In the genomic region with DNA sequence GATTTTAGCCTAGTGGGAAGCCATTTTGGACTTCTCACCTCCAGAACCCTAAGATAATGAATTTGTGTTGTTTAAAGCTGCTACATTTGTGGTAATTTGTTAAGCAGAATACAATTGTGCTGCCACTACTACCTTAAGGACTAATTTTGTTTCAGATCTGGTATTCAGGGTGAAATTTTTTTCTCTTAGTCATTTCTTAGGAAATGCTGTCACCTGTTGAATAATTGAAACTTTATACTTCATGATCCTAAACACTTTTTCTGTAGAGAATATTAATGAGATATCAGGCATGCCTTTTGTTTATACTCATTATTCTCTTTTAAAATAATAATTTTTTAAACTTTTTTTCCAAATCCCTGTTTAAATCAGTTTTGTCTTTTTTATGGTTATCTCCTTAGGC, we compare ENCODE assay signal across 21 cellular contexts.
DNase-seq lines count a peak whose midpoint lies in the region; ATAC-seq and TF ChIP-seq lines count a peak whose summit lies in the region.
"Had no signal": no experiment of that assay in that cellular context is flagged by ENCODE, and none has a peak within 500 bp of the region (broad histone marks: within the 10 kb centered on the region; RNA-seq: fewer than 3 reads in every experiment).

No MANE protein-coding gene starts in this region.

- H2AK5ac ChIP-seq in neuronal stem cell (ENCODE audit: low read depth, low read length) = no peak overlapping the region

- H3K4ac ChIP-seq in neuronal stem cell (ENCODE audit: low read length) = no peak overlapping the region

- H2BK15ac ChIP-seq in neuronal stem cell (ENCODE audit: low read length) = no peak overlapping the region

- no peak for TF ChIP-seq CTCF in Panc1 (IDR thresholded peaks at IDR 0.05)
- no peak for TF ChIP-seq CTCF in choroid plexus epithelial cell (conservative IDR thresholded peaks at IDR 0.05; ENCODE audit: low read depth, low read length)
- no peak for TF ChIP-seq CTCF in psoas muscle (IDR thresholded peaks at IDR 0.05)

- no peak overlapping the region for H2BK120ac ChIP-seq in neuronal stem cell (ENCODE audit: low read depth, low read length)

- BruUV-seq in Panc1 (replicated peaks; lab: Mats Ljungman, UMichigan) = no TSS peak

- H3K9me3 ChIP-seq in Panc1 (ENCODE audit: control insufficient read depth, insufficient read depth, low read depth, low read length) (peaks cover 3% of the 10 kb centered on the region; the same call in 1 of the 2 replicates), neuronal stem cell (replicated peaks in 1 of 2; ENCODE audit: control insufficient read depth in 2 of 2, insufficient read depth in 1 of 2, low read depth in 1 of 2, low read length in 2 of 2) (no peaks in the 10 kb centered on the region), psoas muscle (no peaks in the 10 kb centered on the region)
- H3K9me3 ChIP-seq: BLaER1 treated with 17β-estradiol and CSF1 and Interleukin-3, amounts not matched to agents 10 nM and 100 nM had no signal

- H3K36me3 ChIP-seq in Panc1 (ENCODE audit: control insufficient read depth, insufficient read depth, low read length) (no peaks in the 10 kb centered on the region), neuronal stem cell (replicated peaks in 1 of 2; ENCODE audit: control insufficient read depth in 2 of 2, insufficient read depth in 2 of 2, low read length in 2 of 2) (no peaks in the 10 kb centered on the region), psoas muscle (ENCODE audit: insufficient read depth in 1 of 2, low read depth in 1 of 2) (no peaks in the 10 kb centered on the region)
- H3K36me3 ChIP-seq: BLaER1 treated with 17β-estradiol and CSF1 and Interleukin-3, amounts not matched to agents 10 nM and 100 nM had no signal

- peak overlapping the region; percentile 3 for H2BK5ac ChIP-seq in neuronal stem cell (ENCODE audit: low read length)

- no peak overlapping the region for H3K14ac ChIP-seq in neuronal stem cell (ENCODE audit: low read length)

- H3K4me3 ChIP-seq in Panc1 (ENCODE audit: low read depth in 2 of 2, low read length in 2 of 2) (no peak overlapping the region), choroid plexus epithelial cell (ENCODE audit: low read depth, low read length) (no peak overlapping the region), neuronal stem cell (ENCODE audit: low read length in 2 of 2) (no peak overlapping the region), psoas muscle (no peak overlapping the region)
- H3K4me3 ChIP-seq: A549; BLaER1 treated with 17β-estradiol and CSF1 and Interleukin-3, amounts not matched to agents 10 nM and 100 nM; GM12878; GM23338 had no signal

- POLR2A ChIA-PET in Panc1 (lab: Charles Lee) = no interaction called here

- no peaks in the 10 kb centered on the region for H3K79me1 ChIP-seq in neuronal stem cell (ENCODE audit: low read depth, low read length)

- H2BK12ac ChIP-seq in neuronal stem cell (ENCODE audit: low read length) = no peak overlapping the region

- in situ Hi-C loops in Panc1 (cut with HindIII; ENCODE audit: low pct_unique_long_range_greater_than_20kb, low sequenced_read_pairs) = no loop called here

- H3K18ac ChIP-seq in neuronal stem cell (ENCODE audit: low read length) = no peak overlapping the region

- DNase-seq in ELR (ENCODE audit: low read depth) = peak; percentile 25
- no peak for DNase-seq in Panc1 (ENCODE audit: low read depth, low spot score)
- DNase-seq in choroid plexus epithelial cell (ENCODE audit: low read depth) = peak; percentile 12
- no peak for DNase-seq in neuronal stem cell (ENCODE audit: low spot score)
- DNase-seq in psoas muscle = no peak
- DNase-seq in NCI-H226 = no peak
- no peak for DNase-seq in stimulated activated CD8-positive, alpha-beta memory T cell treated with anti-CD3 and anti-CD28 coated beads, Interleukin-4, amount 100 ng/mL, for 48 hours
- DNase-seq: CD8-positive, alpha-beta memory T cell; DND-41; GDM1; KBM-7; NCI-H1436; NCI-H2029; NCI-H2171 treated with DMSO at 0.1 percent for 48 hours; NCI-H510A; NCI-H774; Right ventricle myocardium superior had no signal

- intact Hi-C loops in Panc1 (cut with micrococcal nuclease; ENCODE audit: unreplicated experiment) (no loop called here), psoas muscle (cut with DNase I) (no loop called here)

- H3K27me3 ChIP-seq in Panc1 (ENCODE audit: control insufficient read depth, insufficient read depth, low read length) = no peaks in the 10 kb centered on the region
- H3K27me3 ChIP-seq in neuronal stem cell (ENCODE audit: control insufficient read depth in 3 of 3, insufficient read depth in 3 of 3, low read depth in 1 of 3, low read length in 3 of 3) = no peaks in the 10 kb centered on the region
- H3K27me3 ChIP-seq in psoas muscle (ENCODE audit: insufficient read depth in 3 of 3, low read length in 2 of 3) = no peaks in the 10 kb centered on the region
- H3K27me3 ChIP-seq: BLaER1 treated with 17β-estradiol and CSF1 and Interleukin-3, amounts not matched to agents 10 nM and 100 nM had no signal

- no peak overlapping the region for H4K91ac ChIP-seq in neuronal stem cell (ENCODE audit: low read depth, low read length, poor library complexity)

- H3K4me1 ChIP-seq in Panc1 (ENCODE audit: control insufficient read depth, insufficient read depth, low read length) (no peaks in the 10 kb centered on the region), neuronal stem cell (ENCODE audit: control insufficient read depth in 2 of 2, insufficient read depth in 1 of 2, low read depth in 1 of 2, low read length in 2 of 2) (no peaks in the 10 kb centered on the region), psoas muscle (no peaks in the 10 kb centered on the region)
- H3K4me1 ChIP-seq: BLaER1 treated with 17β-estradiol and CSF1 and Interleukin-3, amounts not matched to agents 10 nM and 100 nM had no signal

- H2AFZ ChIP-seq in neuronal stem cell (ENCODE audit: low read length) = no peak overlapping the region
- H2AFZ ChIP-seq: GM23338 had no signal

- H3K23ac ChIP-seq in neuronal stem cell (ENCODE audit: low read depth, low read length, poor library complexity) = no peak overlapping the region

- H4K8ac ChIP-seq in neuronal stem cell (ENCODE audit: low read depth, low read length) = no peak overlapping the region

- H3K4me2 ChIP-seq in neuronal stem cell (ENCODE audit: insufficient read depth, low read length, poor library complexity, severe bottlenecking) = no peak overlapping the region
- H3K4me2 ChIP-seq: A549; BLaER1 treated with 17β-estradiol and CSF1 and Interleukin-3, amounts not matched to agents 10 nM and 100 nM; GM23338 had no signal

- peak overlapping the region; percentile 41; the same call in 1 of the 2 replicates for H3K27ac ChIP-seq in Panc1 (ENCODE audit: low read length)
- H3K27ac ChIP-seq in neuronal stem cell (replicated peaks; ENCODE audit: low read length) = no peak overlapping the region
- no peak overlapping the region for H3K27ac ChIP-seq in psoas muscle
- H3K27ac ChIP-seq: BLaER1 treated with 17β-estradiol and CSF1 and Interleukin-3, amounts not matched to agents 10 nM and 100 nM had no signal

- H3K9ac ChIP-seq in neuronal stem cell (ENCODE audit: low read depth, low read length, poor library complexity) = no peak overlapping the region
- H3K9ac ChIP-seq: BLaER1 treated with 17β-estradiol and CSF1 and Interleukin-3, amounts not matched to agents 10 nM and 100 nM had no signal

- CTCF ChIA-PET in Panc1 (lab: Charles Lee) = no interaction called here

- no peak for ATAC-seq in Panc1
- ATAC-seq in psoas muscle = no peak
- ATAC-seq: A549, GM12878, GM23338 had no signal

Comparison
In these comparisons a context has a peak if more than half of its experiments do, and no peak if none do; other contexts are left out.
1. DNase-seq: peak in ELR (single experiment) and choroid plexus epithelial cell (single experiment); none in Panc1 (single experiment), neuronal stem cell (single experiment), psoas muscle (0 of 2), NCI-H226 (single experiment) and stimulated activated CD8-positive, alpha-beta memory T cell treated with anti-CD3 and anti-CD28 coated beads, Interleukin-4, amount 100 ng/mL, for 48 hours (single experiment).